Comparison of ENCODE assay signal across 10 cellular contexts in the genomic region with DNA sequence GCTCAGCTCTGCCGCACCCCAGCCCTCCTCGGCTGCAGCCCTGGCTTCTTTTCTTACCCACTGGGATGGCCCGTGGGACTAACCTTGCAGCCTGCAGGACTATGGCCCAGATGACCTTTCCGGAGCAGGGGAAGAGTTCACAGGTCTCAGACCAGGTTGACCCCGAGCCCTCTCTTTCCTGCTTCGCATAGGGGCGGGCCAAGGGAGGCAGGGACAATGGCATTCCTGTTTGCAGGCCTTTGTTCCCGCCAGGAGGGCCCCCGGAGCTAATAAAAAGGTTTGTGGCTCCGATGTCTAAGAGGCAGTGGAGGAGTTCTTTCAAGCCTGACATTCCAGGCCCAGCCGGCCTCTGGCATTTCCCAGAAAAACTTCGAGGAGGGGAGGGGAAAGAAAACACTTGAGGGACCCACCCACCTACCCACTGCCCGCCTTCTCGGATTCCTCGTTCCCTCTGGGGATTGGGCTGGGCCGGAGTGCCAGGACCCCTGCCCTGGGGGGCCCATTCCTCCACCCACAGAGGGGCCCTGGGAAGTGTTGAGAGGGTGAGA. TPM values are rescaled to one million over a fixed set of nuclear protein-coding genes. Genes with fewer than 3 reads are reported as not detected.
DNase-seq lines count a peak whose midpoint lies in the region; TF ChIP-seq lines count a peak whose summit lies in the region.
"Had no signal": no experiment of that assay in that cellular context is flagged by ENCODE, and none has a peak within 500 bp of the region (broad histone marks: within the 10 kb centered on the region; RNA-seq: fewer than 3 reads in every experiment).

No MANE protein-coding gene starts in this region.

- H3K9me3 ChIP-seq in HUES48 (ENCODE audit: control insufficient read depth, insufficient read depth, low read length) (no peaks in the 10 kb centered on the region), colonic mucosa (no peaks in the 10 kb centered on the region), skeletal muscle tissue (ENCODE audit: control insufficient read depth in 3 of 3, low read length in 3 of 3) (no peaks in the 10 kb centered on the region), PC-9 (ENCODE audit: insufficient read depth, low read depth) (no peaks in the 10 kb centered on the region)

- no peak for TF ChIP-seq CTCF in colonic mucosa (IDR thresholded peaks at IDR 0.05)
- no peak for TF ChIP-seq CTCF in PC-9 (conservative IDR thresholded peaks at IDR 0.05)

- no peaks in the 10 kb centered on the region for H3F3A ChIP-seq in PC-9 (ENCODE audit: insufficient read depth, low read depth)

- peaks cover 67% of the 10 kb centered on the region for H3K4me1 ChIP-seq in HUES48 (ENCODE audit: control insufficient read depth, insufficient read depth, low read length)
- no peaks in the 10 kb centered on the region for H3K4me1 ChIP-seq in colonic mucosa
- H3K4me1 ChIP-seq in skeletal muscle tissue (ENCODE audit: control insufficient read depth in 3 of 3, insufficient read depth in 3 of 3, low read length in 3 of 3) = peaks cover 4 to 17% (median 10%) of the 10 kb centered on the region in 3 donors
- no peaks in the 10 kb centered on the region for H3K4me1 ChIP-seq in PC-9 (replicated peaks; ENCODE audit: insufficient read depth)

- no peaks in the 10 kb centered on the region for H3K9me2 ChIP-seq in PC-9 (ENCODE audit: insufficient read depth)

- H3K9ac ChIP-seq in HUES48 (ENCODE audit: low read depth, low read length) (peak overlapping the region; percentile 54), colonic mucosa (ENCODE audit: low read depth in 2 of 2, low read length in 2 of 2) (peak overlapping the region in 1 of 2 donors; percentile 35), skeletal muscle tissue (ENCODE audit: low read depth in 1 of 3, low read length in 3 of 3) (peak overlapping the region in 1 of 3 donors; percentile 3)

- DNase-seq in colonic mucosa (peak; percentile 18), nucleus accumbens (lab: John Stamatoyannopoulos, UW) (no peak), PC-9 (no peak), OCI-M2 (lab: John Stamatoyannopoulos, UW; ENCODE audit: unreplicated experiment) (no peak), GM19240 (ENCODE audit: insufficient read length, low spot score) (no peak)
- DNase-seq: Calu3, NCI-H345 had no signal

- H3K4me2 ChIP-seq in PC-9 = no peak overlapping the region

- H3K27me3 ChIP-seq in HUES48 (ENCODE audit: control insufficient read depth, insufficient read depth, low read length) (no peaks in the 10 kb centered on the region), colonic mucosa (no peaks in the 10 kb centered on the region), layer of hippocampus (ENCODE audit: control insufficient read depth, insufficient read depth, low read length) (no peaks in the 10 kb centered on the region), skeletal muscle tissue (ENCODE audit: control insufficient read depth in 3 of 3, insufficient read depth in 3 of 3, low read length in 3 of 3) (no peaks in the 10 kb centered on the region), PC-9 (ENCODE audit: insufficient read depth, low read depth) (no peaks in the 10 kb centered on the region)

- H3K27ac ChIP-seq in HUES48 (ENCODE audit: low read depth, low read length) (peak overlapping the region; percentile 95), colonic mucosa (no peak overlapping the region), layer of hippocampus (ENCODE audit: low read depth, low read length) (peak overlapping the region; percentile 52), skeletal muscle tissue (ENCODE audit: low read depth, low read length) (peak overlapping the region; percentile 75), PC-9 (no peak overlapping the region)

- intact Hi-C loops in colonic mucosa (cut with DNase I) (no loop called here), PC-9 (cut with micrococcal nuclease; ENCODE audit: unreplicated experiment) (loop anchor here (10.0 kb wide), 1 partner anchor 119 kb away; no protein-coding TSS in a partner anchor)

- no peaks in the 10 kb centered on the region for H3K79me2 ChIP-seq in PC-9 (ENCODE audit: low read depth)

- H2AFZ ChIP-seq in PC-9 = no peak overlapping the region

- no peaks in the 10 kb centered on the region for H4K20me1 ChIP-seq in PC-9 (ENCODE audit: insufficient read depth)

- BruUV-seq in PC-9 (replicated peaks; lab: Mats Ljungman, UMichigan) = no TSS peak

- H3K36me3 ChIP-seq in HUES48 (ENCODE audit: control insufficient read depth, insufficient read depth, low read length) (no peaks in the 10 kb centered on the region), colonic mucosa (no peaks in the 10 kb centered on the region), skeletal muscle tissue (ENCODE audit: control insufficient read depth in 3 of 3, insufficient read depth in 3 of 3, low read length in 3 of 3) (no peaks in the 10 kb centered on the region), PC-9 (ENCODE audit: low read depth) (no peaks in the 10 kb centered on the region)

- H3K4me3 ChIP-seq in HUES48 (ENCODE audit: low read depth, low read length) (no peak overlapping the region), colonic mucosa (no peak overlapping the region), skeletal muscle tissue (ENCODE audit: low read length in 3 of 3) (no peak overlapping the region), PC-9 (no peak overlapping the region)

- CTCF ChIA-PET in PC-9 (lab: Charles Lee) = no interaction called here

- POLR2A ChIA-PET in PC-9 (lab: Charles Lee; ENCODE audit: unreplicated experiment) = no interaction called here

RNA-seq across cellular contexts. Expression of a gene that starts 5.8 kb away (rescaled TPM):
- total RNA-seq in colonic mucosa (10 to 100 TPM; 19.7 to 29.4 TPM), skeletal muscle tissue (15.7 TPM), PC-9 (2021) (20.7 and 21.7 TPM in 2 replicates)

RNA-seq across cellular contexts. Expression of a gene that starts 12.8 kb away (rescaled TPM):
- 10 to 100 TPM; 33.3 to 40.2 TPM for total RNA-seq in colonic mucosa
- 15.1 TPM for total RNA-seq in skeletal muscle tissue
- total RNA-seq in PC-9 (2021) = 37.7 and 40.2 TPM in 2 replicates

Comparison
In these comparisons a context has a peak if more than half of its experiments do, and no peak if none do; other contexts are left out.
1. H3K27ac ChIP-seq: peak in HUES48 (single experiment), layer of hippocampus (single experiment) and skeletal muscle tissue (single experiment); none in colonic mucosa (single experiment) and PC-9 (single experiment).